13 cellular contexts compared by ENCODE assay signal in genomic region chr9:128556276-128556675, GRCh38. TPM values are rescaled to one million over a fixed set of nuclear protein-coding genes. Genes with fewer than 3 reads are reported as not detected.
A peak's percentile ranks its signal among the peaks of the same experiment; 100 is the strongest.
DNase-seq lines count a peak whose midpoint lies in the region; ATAC-seq and TF ChIP-seq lines count a peak whose summit lies in the region.
"Had no signal": no experiment of that assay in that cellular context is flagged by ENCODE, and none has a peak within 500 bp of the region (broad histone marks: within the 10 kb centered on the region; RNA-seq: fewer than 3 reads in every experiment).

No MANE protein-coding gene starts in this region.

- no peaks in the 10 kb centered on the region for H3K36me3 ChIP-seq in uterus

- TF ChIP-seq POLR2A in uterus (IDR thresholded peaks at IDR 0.05): no peak

- H3K4me1 Mint-ChIP-seq in natural killer cell: peaks cover 32% of the 10 kb centered on the region in 2 donors
- H3K4me1 Mint-ChIP-seq in natural killer cell treated with Interleukin-12 subunit alpha and Interleukin-12 subunit beta and Interleukin-15 and Interleukin-18, amount 100 ng/mL, for 72 hours (ENCODE audit: low read depth in 2 of 2): peaks cover 29 to 37% of the 10 kb centered on the region in 2 donors
- H3K4me1 Mint-ChIP-seq in T-helper 17 cell: peaks cover 28% of the 10 kb centered on the region
- H3K4me1 Mint-ChIP-seq in mesothelial cell of epicardium: peaks cover 23% of the 10 kb centered on the region

- intact Hi-C loops in natural killer cell (cut with micrococcal nuclease) (no loop called here), uterus (cut with DNase I; ENCODE audit: low total_unique reads) (no loop called here)

- peaks cover 10 to 18% of the 10 kb centered on the region in 2 donors for H3K4me1 ChIP-seq in uterus

- H3K27me3 Mint-ChIP-seq in natural killer cell (ENCODE audit: low read depth in 2 of 2) (no peaks in the 10 kb centered on the region), T-helper 17 cell (no peaks in the 10 kb centered on the region), mesothelial cell of epicardium (ENCODE audit: low read depth) (no peaks in the 10 kb centered on the region)
- H3K27me3 Mint-ChIP-seq in natural killer cell treated with Interleukin-12 subunit alpha and Interleukin-12 subunit beta and Interleukin-15 and Interleukin-18, amount 100 ng/mL, for 72 hours: no peaks in the 10 kb centered on the region

- H3K9me3 Mint-ChIP-seq in natural killer cell (no peaks in the 10 kb centered on the region), mesothelial cell of epicardium (no peaks in the 10 kb centered on the region)
- H3K9me3 Mint-ChIP-seq in natural killer cell treated with Interleukin-12 subunit alpha and Interleukin-12 subunit beta and Interleukin-15 and Interleukin-18, amount 100 ng/mL, for 72 hours: no peaks in the 10 kb centered on the region

- no peak for DNase-seq in natural killer cell
- no peak for DNase-seq in natural killer cell treated with Interleukin-12 subunit alpha and Interleukin-12 subunit beta and Interleukin-15 and Interleukin-18, amount 100 ng/mL, for 72 hours (ENCODE audit: low spot score)
- no peak for DNase-seq in T-helper 17 cell
- peak; percentile 38 for DNase-seq in kidney tubule cell (ENCODE audit: low spot score)
- DNase-seq in uterus: no peak
- no peak for DNase-seq in mesothelial cell of epicardium (ENCODE audit: low spot score in 2 of 2, unreplicated experiment in 2 of 2)
- DNase-seq: activated naive CD4-positive, alpha-beta T cell treated with anti-CD3 and anti-CD28 coated beads, Interleukin-2, amount 50 U/mL, for 16 hours; DMS79 treated with DMSO at 0.1 percent for 48 hours; NCI-H1436 treated with DMSO at 0.1 percent for 48 hours; NCI-H524; Right ventricle myocardium superior had no signal

- H3K4me3 Mint-ChIP-seq in natural killer cell (peak overlapping the region; percentile 37), T-helper 17 cell (peak overlapping the region; percentile 63), mesothelial cell of epicardium (no peak overlapping the region)
- no peak overlapping the region for H3K4me3 Mint-ChIP-seq in natural killer cell treated with Interleukin-12 subunit alpha and Interleukin-12 subunit beta and Interleukin-15 and Interleukin-18, amount 100 ng/mL, for 72 hours

- no peak for TF ChIP-seq CTCF in natural killer cell (IDR thresholded peaks at IDR 0.05)
- TF ChIP-seq CTCF in uterus (IDR thresholded peaks at IDR 0.05): no peak
- no peak for TF ChIP-seq CTCF in mesothelial cell of epicardium (IDR thresholded peaks at IDR 0.05; ENCODE audit: unreplicated experiment)

- no peaks in the 10 kb centered on the region for H3K36me3 Mint-ChIP-seq in natural killer cell
- H3K36me3 Mint-ChIP-seq in natural killer cell treated with Interleukin-12 subunit alpha and Interleukin-12 subunit beta and Interleukin-15 and Interleukin-18, amount 100 ng/mL, for 72 hours: no peaks in the 10 kb centered on the region
- H3K36me3 Mint-ChIP-seq in T-helper 17 cell (ENCODE audit: low read depth): no peaks in the 10 kb centered on the region
- H3K36me3 Mint-ChIP-seq in mesothelial cell of epicardium: no peaks in the 10 kb centered on the region

- H3K27me3 ChIP-seq in uterus: no peaks in the 10 kb centered on the region

- H3K9me3 ChIP-seq in T-helper 17 cell (ENCODE audit: control insufficient read depth, low read length, poor library complexity, severe bottlenecking) (no peaks in the 10 kb centered on the region), uterus (no peaks in the 10 kb centered on the region)

- ATAC-seq in natural killer cell (no peak), T-helper 17 cell (no peak), GM21390 (IDR thresholded peaks at IDR 0.05; ENCODE audit: unreplicated experiment) (no peak), GM18909 (IDR thresholded peaks at IDR 0.05; ENCODE audit: poor library complexity, unreplicated experiment) (no peak)
- ATAC-seq in natural killer cell treated with Interleukin-12 subunit alpha and Interleukin-12 subunit beta and Interleukin-15 and Interleukin-18, amount 100 ng/mL, for 72 hours: no peak

- H3K27ac Mint-ChIP-seq in natural killer cell: no peak overlapping the region
- H3K27ac Mint-ChIP-seq in natural killer cell treated with Interleukin-12 subunit alpha and Interleukin-12 subunit beta and Interleukin-15 and Interleukin-18, amount 100 ng/mL, for 72 hours: no peak overlapping the region
- no peak overlapping the region for H3K27ac Mint-ChIP-seq in T-helper 17 cell
- H3K27ac Mint-ChIP-seq in mesothelial cell of epicardium: no peak overlapping the region

- H3K27ac ChIP-seq in uterus: peak overlapping the region; percentile 96 to 99

- H3K4me3 ChIP-seq in uterus: no peak overlapping the region

RNA-seq across cellular contexts. Expression of gene SPTAN1, which starts 3.9 kb away (rescaled TPM):
- 100 to 1,000 TPM; 301 to 420 (median 400) TPM for total RNA-seq in natural killer cell
- 100 to 1,000 TPM; 243 to 260 TPM for total RNA-seq in natural killer cell treated with Interleukin-12 subunit alpha and Interleukin-12 subunit beta and Interleukin-15 and Interleukin-18, amount 100 ng/mL, for 72 hours
- 100 to 1,000 TPM; 734 to 740 TPM for total RNA-seq in T-helper 17 cell
- 100 to 1,000 TPM; 244 to 521 (median 335) TPM for total RNA-seq in uterus
- total RNA-seq in mesothelial cell of epicardium: 441 to 458 TPM (median 442 TPM) in 3 replicates

RNA-seq across cellular contexts. Expression of gene GLE1, which starts 51.8 kb away (rescaled TPM):
- total RNA-seq in natural killer cell (10 to 100 TPM; 21.2 to 33.3 (median 23.3) TPM), T-helper 17 cell (10 to 100 TPM; 14.4 to 16.2 TPM), uterus (10 to 100 TPM in 3 of 4 donors, 1 to 10 TPM in 1; 3.3 to 25.5 (median 16.4) TPM), mesothelial cell of epicardium (15.6 to 16.8 TPM (median 16.7 TPM) in 3 replicates)
- total RNA-seq in natural killer cell treated with Interleukin-12 subunit alpha and Interleukin-12 subunit beta and Interleukin-15 and Interleukin-18, amount 100 ng/mL, for 72 hours: 10 to 100 TPM; 40.6 to 41.9 TPM

Comparison
In these comparisons a context has a peak if more than half of its experiments do, and no peak if none do; other contexts are left out.
1. H3K4me3 Mint-ChIP-seq: peak in natural killer cell (single experiment) and T-helper 17 cell (single experiment); none in natural killer cell treated with Interleukin-12 subunit alpha and Interleukin-12 subunit beta and Interleukin-15 and Interleukin-18, amount 100 ng/mL, for 72 hours (single experiment) and mesothelial cell of epicardium (single experiment).